15 cellular contexts compared by ENCODE assay signal in the genomic region with DNA sequence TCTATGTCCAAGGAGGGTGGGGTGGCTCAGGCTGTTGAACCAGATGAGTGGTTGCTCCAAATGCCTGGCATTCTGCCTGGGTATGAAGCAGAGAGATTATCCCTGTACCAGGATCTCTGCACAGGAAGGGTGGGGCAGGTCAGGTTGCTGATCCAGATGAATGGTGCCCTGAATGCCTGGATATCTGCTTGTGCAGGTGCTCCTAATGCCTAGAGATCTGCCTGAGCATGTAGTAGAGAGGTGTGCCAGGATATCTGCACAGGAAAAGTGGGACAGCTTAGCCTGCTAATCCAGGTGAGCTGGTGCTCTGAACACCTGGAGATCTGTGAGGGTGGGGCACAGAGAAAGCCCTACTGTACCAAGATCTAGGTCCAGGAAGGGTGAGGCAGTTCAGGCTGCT.
DNase-seq lines count a peak whose midpoint lies in the region; ATAC-seq, FAIRE-seq and TF ChIP-seq lines count a peak whose summit lies in the region.
"Had no signal": no experiment of that assay in that cellular context is flagged by ENCODE, and none has a peak within 500 bp of the region (broad histone marks: within the 10 kb centered on the region; RNA-seq: fewer than 3 reads in every experiment).

No MANE protein-coding gene starts in this region.

- H3K9me2 ChIP-seq in PC-3 (replicated peaks; ENCODE audit: low read length) = no peaks in the 10 kb centered on the region

- peaks cover 4% of the 10 kb centered on the region for H3K36me3 Mint-ChIP-seq in WTC11
- H3K36me3 Mint-ChIP-seq: CD14-positive monocyte had no signal

- no peak overlapping the region for H3K27ac Mint-ChIP-seq in WTC11
- H3K27ac Mint-ChIP-seq: CD14-positive monocyte, HFFc6 had no signal

- ATAC-seq in PC-3 (peak; percentile 54), WTC11 (no peak)
- ATAC-seq: A549 had no signal

- peaks cover 29% of the 10 kb centered on the region for H3K9me3 Mint-ChIP-seq in WTC11

- TF ChIP-seq POLR2A in sigmoid colon (IDR thresholded peaks at IDR 0.05) = no peak

- peaks cover 14% of the 10 kb centered on the region for H3K4me1 ChIP-seq in PC-3 (ENCODE audit: insufficient read depth, low read length)
- peaks cover 0 to 5% of the 10 kb centered on the region in 2 donors for H3K4me1 ChIP-seq in esophagus (ENCODE audit: control insufficient read depth in 2 of 2, insufficient read depth in 2 of 2, low read length in 1 of 2)
- H3K4me1 ChIP-seq in keratinocyte (ENCODE audit: control insufficient read depth, extremely low read depth, insufficient read depth, low read length) = peaks cover 26% of the 10 kb centered on the region
- H3K4me1 ChIP-seq in sigmoid colon = no peaks in the 10 kb centered on the region
- H3K4me1 ChIP-seq: A549, HAP-1 had no signal

- DNase-seq in PC-3 (peak; percentile 48), WTC11 (ENCODE audit: low spot score) (no peak), keratinocyte (ENCODE audit: low read depth, low spot score) (peak; percentile 100), sigmoid colon (no peak), RPMI8226 (no peak), globus pallidus (ENCODE audit: low spot score) (no peak)
- DNase-seq: DMS53, GF-D8, HFFc6 had no signal

- POLR2A ChIA-PET in PC-3 (lab: Charles Lee; ENCODE audit: unreplicated experiment) (interaction anchor here (0.5 kb wide), 1 partner anchor 575 kb away, joined by 5 read pairs; no protein-coding TSS in a partner anchor), WTC11 (lab: Charles Lee) (no interaction called here)

- CTCF ChIA-PET in PC-3 (lab: Charles Lee) = no interaction called here
- CTCF ChIA-PET in WTC11 (lab: Charles Lee) = interaction anchor here (1.3 kb wide), 1 partner anchor 13 kb away, joined by 3 read pairs; no protein-coding TSS in a partner anchor

- H3K4me1 Mint-ChIP-seq in WTC11 = no peaks in the 10 kb centered on the region
- H3K4me1 Mint-ChIP-seq: CD14-positive monocyte had no signal

- H3F3A ChIP-seq in PC-3 (ENCODE audit: low read length, unreplicated experiment) = no peaks in the 10 kb centered on the region

- no peaks in the 10 kb centered on the region for H3K27me3 Mint-ChIP-seq in WTC11 (ENCODE audit: low read depth)

- TF ChIP-seq CTCF in PC-3 (conservative IDR thresholded peaks at IDR 0.05; ENCODE audit: low read depth, low read length) (no peak), WTC11 (IDR thresholded peaks at IDR 0.05) (no peak), keratinocyte (optimal IDR thresholded peaks at IDR 0.05 in 1 of 3, IDR thresholded peaks at IDR 0.05 in 1 of 3, conservative IDR thresholded peaks at IDR 0.05 in 1 of 3; ENCODE audit: extremely low read depth in 1 of 3, insufficient read depth in 2 of 3, low read length in 3 of 3) (no peak), sigmoid colon (IDR thresholded peaks at IDR 0.05) (no peak)

- H3K9ac ChIP-seq in PC-3 (ENCODE audit: low read length) (no peak overlapping the region), keratinocyte (ENCODE audit: control insufficient read depth, extremely low read depth, insufficient read depth, low read length) (no peak overlapping the region)

- peak; percentile 100 for FAIRE-seq in keratinocyte (lab: Jason Lieb, UNC)
- FAIRE-seq: A549, GM19239, H1 had no signal

- BruUV-seq in PC-3 (replicated peaks; lab: Mats Ljungman, UMichigan) = no TSS peak

- no peaks in the 10 kb centered on the region for H3K27me3 ChIP-seq in PC-3 (ENCODE audit: low read length)
- no peaks in the 10 kb centered on the region for H3K27me3 ChIP-seq in esophagus (ENCODE audit: control insufficient read depth in 1 of 2, insufficient read depth in 2 of 2, low read length in 2 of 2)
- H3K27me3 ChIP-seq in keratinocyte (ENCODE audit: control insufficient read depth, extremely low read depth, insufficient read depth, low read length) = no peaks in the 10 kb centered on the region
- no peaks in the 10 kb centered on the region for H3K27me3 ChIP-seq in sigmoid colon

- no peaks in the 10 kb centered on the region for H3K9me3 ChIP-seq in PC-3 (ENCODE audit: low read length)
- H3K9me3 ChIP-seq in esophagus (ENCODE audit: control insufficient read depth in 2 of 2, insufficient read depth in 1 of 2, low read depth in 1 of 2, low read length in 1 of 2) = peaks cover 4 to 5% of the 10 kb centered on the region in 2 donors
- H3K9me3 ChIP-seq in keratinocyte (ENCODE audit: control insufficient read depth, low read depth, low read length) = peaks cover 15% of the 10 kb centered on the region
- H3K9me3 ChIP-seq in sigmoid colon = peaks cover 0 to 1% (median 0%) of the 10 kb centered on the region in 4 donors
- H3K9me3 ChIP-seq: HAP-1 had no signal

- H3K4me2 ChIP-seq in PC-3 (ENCODE audit: low read length) (peak overlapping the region; percentile 28; the same call in 1 of the 2 replicates), keratinocyte (ENCODE audit: control insufficient read depth, extremely low read depth, insufficient read depth, low read depth, low read length) (peak overlapping the region; percentile 36)
- H3K4me2 ChIP-seq: A549 had no signal

- H3K4me3 Mint-ChIP-seq in WTC11 = no peak overlapping the region
- H3K4me3 Mint-ChIP-seq: CD14-positive monocyte, HFFc6 had no signal

- H3K27ac ChIP-seq in PC-3 (ENCODE audit: low read length) (0 out of 2 replicates have a peak overlapping the region, but pooled peaks have one; percentile 13), esophagus (ENCODE audit: low read depth in 2 of 2, low read length in 1 of 2) (peak overlapping the region; percentile 72 to 91), keratinocyte (ENCODE audit: control insufficient read depth, insufficient read depth, low read length) (peak overlapping the region; percentile 91), sigmoid colon (no peak overlapping the region)
- H3K27ac ChIP-seq: A549 had no signal

- intact Hi-C loops in PC-3 (cut with micrococcal nuclease) (no loop called here), sigmoid colon (cut with DNase I) (no loop called here)

- no peak overlapping the region for H3K4me3 ChIP-seq in PC-3 (ENCODE audit: low read length)
- H3K4me3 ChIP-seq in esophagus (ENCODE audit: low read depth in 1 of 2, low read length in 2 of 2) = no peak overlapping the region
- H3K4me3 ChIP-seq in keratinocyte (ENCODE audit: control insufficient read depth in 2 of 3, extremely low read depth in 1 of 3, insufficient read depth in 2 of 3, low read depth in 1 of 3, low read length in 3 of 3) = no peak overlapping the region
- H3K4me3 ChIP-seq in sigmoid colon = no peak overlapping the region
- H3K4me3 ChIP-seq: A549, HAP-1 had no signal

- H3K79me2 ChIP-seq in PC-3 (ENCODE audit: low read length) (no peaks in the 10 kb centered on the region), keratinocyte (ENCODE audit: control insufficient read depth, insufficient read depth, low read length) (no peaks in the 10 kb centered on the region)

- no peak for TF ChIP-seq EP300 in sigmoid colon (IDR thresholded peaks at IDR 0.05)

- no peaks in the 10 kb centered on the region for H3K9me1 ChIP-seq in keratinocyte (ENCODE audit: control insufficient read depth, extremely low read depth, insufficient read depth, low read length)

- H3K36me3 ChIP-seq in PC-3 (ENCODE audit: low read depth, low read length) = no peaks in the 10 kb centered on the region; the same call in 1 of the 2 replicates
- H3K36me3 ChIP-seq in esophagus (ENCODE audit: control insufficient read depth in 2 of 2, insufficient read depth in 2 of 2, low read length in 1 of 2) = no peaks in the 10 kb centered on the region
- H3K36me3 ChIP-seq in keratinocyte (ENCODE audit: control insufficient read depth in 2 of 2, extremely low read depth in 1 of 2, insufficient read depth in 2 of 2, low read length in 2 of 2) = peaks cover 0 to 4% of the 10 kb centered on the region in 2 experiments
- H3K36me3 ChIP-seq in sigmoid colon = no peaks in the 10 kb centered on the region
- H3K36me3 ChIP-seq: HAP-1 had no signal

- dilution Hi-C loops in keratinocyte (cut with MboI; ENCODE audit: extremely low pct_ligation_motif_present, low sequenced_read_pairs) = no loop called here

- no peaks in the 10 kb centered on the region for H4K20me1 ChIP-seq in PC-3 (ENCODE audit: low read length)
- H4K20me1 ChIP-seq in keratinocyte (ENCODE audit: control insufficient read depth, extremely low read depth, insufficient read depth, low read length) = no peaks in the 10 kb centered on the region

- H2AFZ ChIP-seq in PC-3 (ENCODE audit: low read length) (no peak overlapping the region), keratinocyte (ENCODE audit: control insufficient read depth, low read length) (no peak overlapping the region)

TF ChIP-seq in WTC11, 78 proteins besides CTCF, POLR2A, EP300 and RAD21:
- TF ChIP-seq TEAD4 (CRISPR knock-in tag; IDR thresholded peaks at IDR 0.05) = 0 out of 2 replicates have a peak, but pooled peaks have one; percentile 20
- TF ChIP-seq, protein P1, sequence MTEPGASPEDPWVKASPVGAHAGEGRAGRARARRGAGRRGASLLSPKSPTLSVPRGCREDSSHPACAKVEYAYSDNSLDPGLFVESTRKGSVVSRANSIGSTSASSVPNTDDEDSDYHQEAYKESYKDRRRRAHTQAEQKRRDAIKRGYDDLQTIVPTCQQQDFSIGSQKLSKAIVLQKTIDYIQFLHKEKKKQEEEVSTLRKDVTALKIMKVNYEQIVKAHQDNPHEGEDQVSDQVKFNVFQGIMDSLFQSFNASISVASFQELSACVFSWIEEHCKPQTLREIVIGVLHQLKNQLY (CRISPR knock-in tag; IDR thresholded peaks at IDR 0.05) = no peak
TF ChIP-seq in WTC11: peak in this region for 1.

Comparison
In these comparisons a context has a peak if more than half of its experiments do, and no peak if none do; other contexts are left out.
1. DNase-seq: peak in PC-3 (single experiment) and keratinocyte (single experiment); none in WTC11 (single experiment), sigmoid colon (single experiment), RPMI8226 (single experiment) and globus pallidus (single experiment).
2. H3K27ac ChIP-seq: peak in PC-3 (single experiment), esophagus (2 of 2) and keratinocyte (single experiment); none in sigmoid colon (0 of 4).